Comparison of ENCODE assay signal across 17 cellular contexts in genomic region chr2:85468096-85468703, GRCh38. TPM values are rescaled to one million over a fixed set of nuclear protein-coding genes. Genes with fewer than 3 reads are reported as not detected.
A peak's percentile ranks its signal among the peaks of the same experiment; 100 is the strongest.
DNase-seq lines count a peak whose midpoint lies in the region; ATAC-seq and TF ChIP-seq lines count a peak whose summit lies in the region.
"Had no signal": no experiment of that assay in that cellular context is flagged by ENCODE, and none has a peak within 500 bp of the region (broad histone marks: within the 10 kb centered on the region; RNA-seq: fewer than 3 reads in every experiment).

No MANE protein-coding gene starts in this region.

- ATAC-seq in RWPE2 (ENCODE audit: low read depth): no peak
- ATAC-seq: activated T-cell treated with anti-CD3 and anti-CD28 coated beads, Interleukin-2, amount 50 U/mL, for 72 hours had no signal

- no peaks in the 10 kb centered on the region for H3K9me2 ChIP-seq in GM23248 (ENCODE audit: insufficient read depth)

- H3K9me3 ChIP-seq in GM23248 (ENCODE audit: low read depth) (no peaks in the 10 kb centered on the region), RWPE2 (ENCODE audit: severe bottlenecking) (no peaks in the 10 kb centered on the region)
- H3K9me3 ChIP-seq: thyroid gland had no signal

- H3K9me3 Mint-ChIP-seq in osteocyte (ENCODE audit: unreplicated experiment): no peaks in the 10 kb centered on the region
- H3K9me3 Mint-ChIP-seq: activated CD4-positive, alpha-beta T cell treated with anti-CD3 and anti-CD28 coated beads, Interleukin-2, amount 10 ng/mL, durations not matched to agents 7 days and 5 days; activated T-cell treated with anti-CD3 and anti-CD28 coated beads, Interleukin-2, amount 50 U/mL, for 72 hours; T-helper 1 cell treated with Interleukin-12 subunit alpha and Interleukin-12 subunit beta and Interleukin-4 antibody, amounts not matched to agents 30 μg/mL and 1 μg/mL, for 36 hours had no signal

- no peaks in the 10 kb centered on the region for H3K36me3 Mint-ChIP-seq in osteocyte (ENCODE audit: unreplicated experiment)

- H3K4me1 Mint-ChIP-seq in osteocyte (ENCODE audit: unreplicated experiment): peaks cover 10% of the 10 kb centered on the region

- H3K4me3 Mint-ChIP-seq in osteocyte (ENCODE audit: unreplicated experiment): no peak overlapping the region
- H3K4me3 Mint-ChIP-seq: activated CD4-positive, alpha-beta T cell treated with anti-CD3 and anti-CD28 coated beads, Interleukin-2, amount 10 ng/mL, durations not matched to agents 7 days and 5 days; activated T-cell treated with anti-CD3 and anti-CD28 coated beads, Interleukin-2, amount 50 U/mL, for 72 hours; T-helper 1 cell treated with Interleukin-12 subunit alpha and Interleukin-12 subunit beta and Interleukin-4 antibody, amounts not matched to agents 30 μg/mL and 1 μg/mL, for 36 hours had no signal

- no peak for DNase-seq in GM23248
- DNase-seq in RWPE2 (ENCODE audit: low spot score): no peak
- DNase-seq in iPS-NIHi11 (ENCODE audit: low spot score): peak; percentile 1
- DNase-seq in osteocyte (ENCODE audit: extremely low spot score, unreplicated experiment): no peak
- DNase-seq in superior temporal gyrus (ENCODE audit: extremely low spot score): no peak
- DNase-seq in middle frontal gyrus (ENCODE audit: extremely low spot score, low spot score): no peak
- no peak for DNase-seq in NCI-H748 (lab: John Stamatoyannopoulos, UW; ENCODE audit: unreplicated experiment)
- no peak for DNase-seq in coronary artery (ENCODE audit: low spot score)
- DNase-seq: activated CD4-positive, alpha-beta T cell treated with anti-CD3 and anti-CD28 coated beads, Interleukin-2, amount 10 ng/mL, durations not matched to agents 7 days and 5 days; activated T-cell treated with anti-CD3 and anti-CD28 coated beads, Interleukin-2, amount 50 U/mL, for 72 hours; DND-41; NCI-H446 treated with DMSO at 0.1 percent for 48 hours; thyroid gland had no signal

- H3K27ac Mint-ChIP-seq in osteocyte (ENCODE audit: unreplicated experiment): peak overlapping the region; percentile 23
- H3K27ac Mint-ChIP-seq: activated CD4-positive, alpha-beta T cell treated with anti-CD3 and anti-CD28 coated beads, Interleukin-2, amount 10 ng/mL, durations not matched to agents 7 days and 5 days; activated T-cell treated with anti-CD3 and anti-CD28 coated beads, Interleukin-2, amount 50 U/mL, for 72 hours; T-helper 1 cell treated with Interleukin-12 subunit alpha and Interleukin-12 subunit beta and Interleukin-4 antibody, amounts not matched to agents 30 μg/mL and 1 μg/mL, for 36 hours had no signal

- H3K27me3 ChIP-seq in GM23248 (replicated peaks; ENCODE audit: insufficient read depth): no peaks in the 10 kb centered on the region
- H3K27me3 ChIP-seq in RWPE2 (ENCODE audit: insufficient read depth, poor library complexity, severe bottlenecking): no peaks in the 10 kb centered on the region
- H3K27me3 ChIP-seq: thyroid gland had no signal

- TF ChIP-seq CTCF in RWPE2 (IDR thresholded peaks at IDR 0.05; ENCODE audit: poor library complexity, severe bottlenecking) (no peak), osteocyte (IDR thresholded peaks at IDR 0.05) (no peak), coronary artery (IDR thresholded peaks at IDR 0.05) (no peak)

- no peak overlapping the region for H3K9ac ChIP-seq in GM23248

- peaks cover 15% of the 10 kb centered on the region for H3K4me1 ChIP-seq in GM23248 (ENCODE audit: insufficient read depth)
- peaks cover 34% of the 10 kb centered on the region for H3K4me1 ChIP-seq in RWPE2 (ENCODE audit: insufficient read depth, poor library complexity, severe bottlenecking)

- H3F3A ChIP-seq in GM23248 (ENCODE audit: insufficient read depth): no peaks in the 10 kb centered on the region

- H3K79me2 ChIP-seq in GM23248 (ENCODE audit: insufficient read depth): no peaks in the 10 kb centered on the region

- H3K4me2 ChIP-seq in GM23248 (ENCODE audit: unreplicated experiment): no peak overlapping the region

- no peaks in the 10 kb centered on the region for H3K36me3 ChIP-seq in GM23248 (ENCODE audit: low read depth)
- no peaks in the 10 kb centered on the region for H3K36me3 ChIP-seq in RWPE2 (ENCODE audit: low read depth)
- H3K36me3 ChIP-seq: thyroid gland had no signal

- H2AFZ ChIP-seq in GM23248: peak overlapping the region; percentile 65

- H3K27ac ChIP-seq in GM23248: no peak overlapping the region
- H3K27ac ChIP-seq in RWPE2 (ENCODE audit: poor library complexity, severe bottlenecking): peak overlapping the region; percentile 46
- no peak overlapping the region for H3K27ac ChIP-seq in coronary artery
- H3K27ac ChIP-seq: thyroid gland had no signal

- no peak overlapping the region for H3K4me3 ChIP-seq in GM23248
- H3K4me3 ChIP-seq in RWPE2 (ENCODE audit: severe bottlenecking): no peak overlapping the region
- no peak overlapping the region for H3K4me3 ChIP-seq in coronary artery
- H3K4me3 ChIP-seq: thyroid gland had no signal

- WGBS in GM23248 (ENCODE audit: low coverage in 1 of 2, low lambda C conversion rate in 2 of 2, missing lambda C conversion rate in 2 of 2), 2 experiments: 79 to 81% methylated on average over 8 of the region's 8 CpGs

- H4K20me1 ChIP-seq in GM23248 (ENCODE audit: insufficient read depth): no peaks in the 10 kb centered on the region

- in situ Hi-C loops in GM23248 (cut with MboI): no loop called here

- no peaks in the 10 kb centered on the region for H3K27me3 Mint-ChIP-seq in osteocyte (ENCODE audit: unreplicated experiment)
- H3K27me3 Mint-ChIP-seq: activated CD4-positive, alpha-beta T cell treated with anti-CD3 and anti-CD28 coated beads, Interleukin-2, amount 10 ng/mL, durations not matched to agents 7 days and 5 days had no signal

RNA-seq across cellular contexts. Expression of gene SH2D6, which starts 49.7 kb away (rescaled TPM):
- not detected in 2 replicates for total RNA-seq in GM23248 (2014; rRNA removed; shearing (Covaris generic))
- 0.31 TPM in 1 of 2 replicates, not detected in the other for polyA plus RNA-seq in GM23248 (2016; fragmentation: Nextera tagmentation; extraction: Ambion mirVana)
- 0.51 and 1.6 TPM in 2 replicates for total RNA-seq in osteocyte
- total RNA-seq: dermis blood vessel endothelial cell, posterior vena cava, RPMI7951 had no signal

RNA-seq across cellular contexts. Expression of gene CAPG, which starts 58.0 kb away (rescaled TPM):
- total RNA-seq in GM23248 (2014; rRNA removed; shearing (Covaris generic)): 223 and 249 TPM in 2 replicates
- polyA plus RNA-seq in GM23248 (2016; fragmentation: Nextera tagmentation; extraction: Ambion mirVana): 346 and 384 TPM in 2 replicates
- total RNA-seq in osteocyte: 32.2 and 32.8 TPM in 2 replicates
